ENCODE assay signal across 1 cellular context in the genomic region with DNA sequence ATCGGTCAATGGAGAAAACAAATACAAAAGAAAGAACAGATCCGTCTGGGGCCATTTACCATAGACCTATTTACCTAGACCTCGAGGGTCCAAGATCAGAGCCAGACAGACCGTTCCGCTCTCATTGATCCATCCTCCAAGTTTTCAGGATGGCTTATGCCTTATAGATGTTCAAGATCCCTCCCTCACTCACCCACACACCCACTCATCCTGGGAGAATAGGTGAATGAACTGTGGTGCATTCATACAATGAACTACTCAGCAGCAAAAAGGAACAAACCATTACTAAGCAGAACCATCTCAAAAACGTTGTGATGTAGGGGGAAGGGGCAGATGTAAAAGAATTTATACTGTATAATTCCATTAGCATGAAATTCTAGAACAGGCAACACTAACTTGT.
TF ChIP-seq lines count a peak whose summit lies in the region.

No MANE protein-coding gene starts in this region.

TF ChIP-seq in K562, 482 proteins besides CTCF, POLR2A, EP300 and RAD21 (continued from another document):
- TF ChIP-seq, protein P1, sequence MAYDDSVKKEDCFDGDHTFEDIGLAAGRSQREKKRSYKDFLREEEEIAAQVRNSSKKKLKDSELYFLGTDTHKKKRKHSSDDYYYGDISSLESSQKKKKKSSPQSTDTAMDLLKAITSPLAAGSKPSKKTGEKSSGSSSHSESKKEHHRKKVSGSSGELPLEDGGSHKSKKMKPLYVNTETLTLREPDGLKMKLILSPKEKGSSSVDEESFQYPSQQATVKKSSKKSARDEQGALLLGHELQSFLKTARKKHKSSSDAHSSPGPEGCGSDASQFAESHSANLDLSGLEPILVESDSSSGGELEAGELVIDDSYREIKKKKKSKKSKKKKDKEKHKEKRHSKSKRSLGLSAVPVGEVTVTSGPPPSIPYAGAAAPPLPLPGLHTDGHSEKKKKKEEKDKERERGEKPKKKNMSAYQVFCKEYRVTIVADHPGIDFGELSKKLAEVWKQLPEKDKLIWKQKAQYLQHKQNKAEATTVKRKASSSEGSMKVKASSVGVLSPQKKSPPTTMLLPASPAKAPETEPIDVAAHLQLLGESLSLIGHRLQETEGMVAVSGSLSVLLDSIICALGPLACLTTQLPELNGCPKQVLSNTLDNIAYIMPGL (CRISPR knock-in tag; IDR thresholded peaks at IDR 0.05): no peak
- TF ChIP-seq ETV1 (tag; conservative IDR thresholded peaks at IDR 0.05; ENCODE audit: low read depth): no peak
- TF ChIP-seq, protein P2, sequence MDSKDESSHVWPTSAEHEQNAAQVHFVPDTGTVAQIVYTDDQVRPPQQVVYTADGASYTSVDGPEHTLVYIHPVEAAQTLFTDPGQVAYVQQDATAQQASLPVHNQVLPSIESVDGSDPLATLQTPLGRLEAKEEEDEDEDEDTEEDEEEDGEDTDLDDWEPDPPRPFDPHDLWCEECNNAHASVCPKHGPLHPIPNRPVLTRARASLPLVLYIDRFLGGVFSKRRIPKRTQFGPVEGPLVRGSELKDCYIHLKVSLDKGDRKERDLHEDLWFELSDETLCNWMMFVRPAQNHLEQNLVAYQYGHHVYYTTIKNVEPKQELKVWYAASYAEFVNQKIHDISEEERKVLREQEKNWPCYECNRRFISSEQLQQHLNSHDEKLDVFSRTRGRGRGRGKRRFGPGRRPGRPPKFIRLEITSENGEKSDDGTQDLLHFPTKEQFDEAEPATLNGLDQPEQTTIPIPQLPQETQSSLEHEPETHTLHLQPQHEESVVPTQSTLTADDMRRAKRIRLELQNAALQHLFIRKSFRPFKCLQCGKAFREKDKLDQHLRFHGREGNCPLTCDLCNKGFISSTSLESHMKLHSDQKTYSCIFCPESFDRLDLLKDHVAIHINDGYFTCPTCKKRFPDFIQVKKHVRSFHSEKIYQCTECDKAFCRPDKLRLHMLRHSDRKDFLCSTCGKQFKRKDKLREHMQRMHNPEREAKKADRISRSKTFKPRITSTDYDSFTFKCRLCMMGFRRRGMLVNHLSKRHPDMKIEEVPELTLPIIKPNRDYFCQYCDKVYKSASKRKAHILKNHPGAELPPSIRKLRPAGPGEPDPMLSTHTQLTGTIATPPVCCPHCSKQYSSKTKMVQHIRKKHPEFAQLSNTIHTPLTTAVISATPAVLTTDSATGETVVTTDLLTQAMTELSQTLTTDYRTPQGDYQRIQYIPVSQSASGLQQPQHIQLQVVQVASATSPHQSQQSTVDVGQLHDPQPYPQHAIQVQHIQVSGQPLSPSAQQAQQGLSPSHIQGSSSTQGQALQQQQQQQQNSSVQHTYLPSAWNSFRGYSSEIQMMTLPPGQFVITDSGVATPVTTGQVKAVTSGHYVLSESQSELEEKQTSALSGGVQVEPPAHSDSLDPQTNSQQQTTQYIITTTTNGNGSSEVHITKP (IDR thresholded peaks at IDR 0.05; ENCODE audit: partially characterized antibody): peak; percentile 33
